In genomic region chr3:145737952-145738351, GRCh38 we compare ENCODE assay signal across 11 cellular contexts.
"Had no signal": no experiment of that assay in that cellular context is flagged by ENCODE, and none has a peak within 500 bp of the region (broad histone marks: within the 10 kb centered on the region; RNA-seq: fewer than 3 reads in every experiment).

No MANE protein-coding gene starts in this region.

- FAIRE-seq: H1, H54 had no signal

- H3K9ac ChIP-seq: GM23248 had no signal

- H3K36me3 ChIP-seq: HAP-1 had no signal

- H3K4me3 ChIP-seq: GM23248, GM23338, HAP-1 had no signal

- H2AFZ ChIP-seq: GM23248, GM23338 had no signal

- H3K9me3 ChIP-seq: HAP-1 had no signal

- H3K4me2 ChIP-seq: GM23338 had no signal

- ATAC-seq: GM23338, HCT116 had no signal

- H3K27ac ChIP-seq: GM23248 had no signal

- DNase-seq: GM23248, GOT3, H7, H9, HCEC 1CT, HFFc6 had no signal

- H3K4me1 ChIP-seq: HAP-1 had no signal
